20 cellular contexts compared by ENCODE assay signal in genomic region chr5:127231118-127231517, GRCh38. TPM values are rescaled to one million over a fixed set of nuclear protein-coding genes. Genes with fewer than 3 reads are reported as not detected.
A peak's percentile ranks its signal among the peaks of the same experiment; 100 is the strongest.
DNase-seq lines count a peak whose midpoint lies in the region; ATAC-seq, FAIRE-seq and TF ChIP-seq lines count a peak whose summit lies in the region.
"Had no signal": no experiment of that assay in that cellular context is flagged by ENCODE, and none has a peak within 500 bp of the region (broad histone marks: within the 10 kb centered on the region; RNA-seq: fewer than 3 reads in every experiment).

No MANE protein-coding gene starts in this region.

- TF ChIP-seq EP300 in tibial nerve (IDR thresholded peaks at IDR 0.05), result no peak

- H3K4me3 ChIP-seq in CD4-positive, alpha-beta memory T cell (ENCODE audit: low read length in 2 of 2), result no peak overlapping the region
- H3K4me3 ChIP-seq in bronchial epithelial cell (ENCODE audit: low read depth, low read length) (no peak overlapping the region), tibial nerve (no peak overlapping the region)
- H3K4me3 ChIP-seq: A549, K562, PC-9 had no signal

- no peaks in the 10 kb centered on the region for H3K36me3 ChIP-seq in CD4-positive, alpha-beta memory T cell (ENCODE audit: insufficient read depth, low read length)
- no peaks in the 10 kb centered on the region for H3K36me3 ChIP-seq in bronchial epithelial cell (ENCODE audit: control insufficient read depth, insufficient read depth, low read length)
- no peaks in the 10 kb centered on the region for H3K36me3 ChIP-seq in tibial nerve

- no peak for TF ChIP-seq POLR2A in tibial nerve (IDR thresholded peaks at IDR 0.05)

- no peaks in the 10 kb centered on the region for H3K27me3 ChIP-seq in CD4-positive, alpha-beta memory T cell (ENCODE audit: insufficient read depth, low read length)
- H3K27me3 ChIP-seq in bronchial epithelial cell (ENCODE audit: control insufficient read depth, insufficient read depth, low read length) (no peaks in the 10 kb centered on the region), tibial nerve (no peaks in the 10 kb centered on the region)

- POLR2A ChIA-PET in activated CD4-positive, alpha-beta T cell treated with anti-CD3 and anti-CD28 coated beads, Interleukin-2, amount 10 ng/mL, durations not matched to agents 7 days and 5 days (lab: Charles Lee), result no interaction called here
- POLR2A ChIA-PET in CD4-positive, alpha-beta memory T cell (lab: Charles Lee; ENCODE audit: partially characterized antibody), result no interaction called here
- POLR2A ChIA-PET in naive thymus-derived CD8-positive, alpha-beta T cell (lab: Charles Lee), result no interaction called here

- CTCF ChIA-PET in activated CD4-positive, alpha-beta T cell treated with anti-CD3 and anti-CD28 coated beads, Interleukin-2, amount 10 ng/mL, durations not matched to agents 7 days and 5 days (lab: Charles Lee), result no interaction called here
- CTCF ChIA-PET in CD4-positive, alpha-beta memory T cell (lab: Charles Lee; ENCODE audit: partially characterized antibody), result no interaction called here

- H3K9me3 ChIP-seq in CD4-positive, alpha-beta memory T cell (ENCODE audit: control insufficient read depth in 1 of 2, low read length in 2 of 2), result no peaks in the 10 kb centered on the region
- H3K9me3 ChIP-seq in tibial nerve, result no peaks in the 10 kb centered on the region
- H3K9me3 ChIP-seq: A549 had no signal

- peaks cover 16% of the 10 kb centered on the region for H3K4me1 ChIP-seq in CD4-positive, alpha-beta memory T cell (ENCODE audit: insufficient read depth, low read length)
- H3K4me1 ChIP-seq in tibial nerve, result peaks cover 0 to 8% (median 1%) of the 10 kb centered on the region in 4 donors
- H3K4me1 ChIP-seq: A549 had no signal

- ATAC-seq in naive thymus-derived CD8-positive, alpha-beta T cell, result no peak
- ATAC-seq in HG03097 (IDR thresholded peaks at IDR 0.05; ENCODE audit: low FRiP score, unreplicated experiment), result no peak
- ATAC-seq: A549, K562 had no signal

- H3K9me3 Mint-ChIP-seq in activated CD4-positive, alpha-beta T cell treated with anti-CD3 and anti-CD28 coated beads, Interleukin-2, amount 10 ng/mL, durations not matched to agents 24 days and 14 days, result peaks cover 3% of the 10 kb centered on the region
- no peaks in the 10 kb centered on the region for H3K9me3 Mint-ChIP-seq in activated CD4-positive, alpha-beta T cell treated with anti-CD3 and anti-CD28 coated beads, Interleukin-2, amount 10 ng/mL, durations not matched to agents 7 days and 5 days
- H3K9me3 Mint-ChIP-seq in CD4-positive, alpha-beta memory T cell, result peaks cover 0 to 3% (median under 1%) of the 10 kb centered on the region in 8 donors
- H3K9me3 Mint-ChIP-seq in naive thymus-derived CD8-positive, alpha-beta T cell, result peaks cover 0 to 28% (median 10%) of the 10 kb centered on the region in 9 donors
- H3K9me3 Mint-ChIP-seq: CD14-positive monocyte had no signal

- no peak overlapping the region for H3K27ac Mint-ChIP-seq in activated CD4-positive, alpha-beta T cell treated with anti-CD3 and anti-CD28 coated beads, Interleukin-2, amount 10 ng/mL, durations not matched to agents 24 days and 14 days
- no peak overlapping the region for H3K27ac Mint-ChIP-seq in activated CD4-positive, alpha-beta T cell treated with anti-CD3 and anti-CD28 coated beads, Interleukin-2, amount 10 ng/mL, durations not matched to agents 7 days and 5 days
- peak overlapping the region in 4 of 7 donors; percentile 0 to 55 (median 12) for H3K27ac Mint-ChIP-seq in CD4-positive, alpha-beta memory T cell
- H3K27ac Mint-ChIP-seq in naive thymus-derived CD8-positive, alpha-beta T cell, result peak overlapping the region in 8 of 10 donors; percentile 13 to 96 (median 69)
- H3K27ac Mint-ChIP-seq: CD14-positive monocyte had no signal

- peaks cover 9% of the 10 kb centered on the region for H3K27me3 Mint-ChIP-seq in activated CD4-positive, alpha-beta T cell treated with anti-CD3 and anti-CD28 coated beads, Interleukin-2, amount 10 ng/mL, durations not matched to agents 24 days and 14 days
- peaks cover 2% of the 10 kb centered on the region for H3K27me3 Mint-ChIP-seq in activated CD4-positive, alpha-beta T cell treated with anti-CD3 and anti-CD28 coated beads, Interleukin-2, amount 10 ng/mL, durations not matched to agents 7 days and 5 days
- H3K27me3 Mint-ChIP-seq in CD4-positive, alpha-beta memory T cell, result no peaks in the 10 kb centered on the region
- no peaks in the 10 kb centered on the region for H3K27me3 Mint-ChIP-seq in naive thymus-derived CD8-positive, alpha-beta T cell

- DNase-seq in activated CD4-positive, alpha-beta T cell treated with anti-CD3 and anti-CD28 coated beads, Interleukin-2, amount 10 ng/mL, durations not matched to agents 24 days and 14 days, result peak; percentile 44
- DNase-seq in activated CD4-positive, alpha-beta T cell treated with anti-CD3 and anti-CD28 coated beads, Interleukin-2, amount 10 ng/mL, durations not matched to agents 7 days and 5 days, result no peak
- DNase-seq in CD4-positive, alpha-beta memory T cell, result no peak
- no peak for DNase-seq in bronchial epithelial cell (ENCODE audit: low read depth)
- no peak for DNase-seq in naive thymus-derived CD8-positive, alpha-beta T cell
- DNase-seq in NCI-H526 treated with DMSO at 0.1 percent for 48 hours (lab: John Stamatoyannopoulos, UW), result no peak
- no peak for DNase-seq in tibial nerve (ENCODE audit: low spot score in 2 of 2)
- DNase-seq: DND-41, GDM1, NCI-H1092, NCI-H345, NCI-H69, PC-9 had no signal

- H3K27ac ChIP-seq in CD4-positive, alpha-beta memory T cell (ENCODE audit: low read depth, low read length), result no peak overlapping the region
- H3K27ac ChIP-seq in tibial nerve, result no peak overlapping the region
- H3K27ac ChIP-seq: A549, HL-60, PC-9 had no signal

- H3K36me3 Mint-ChIP-seq in activated CD4-positive, alpha-beta T cell treated with anti-CD3 and anti-CD28 coated beads, Interleukin-2, amount 10 ng/mL, durations not matched to agents 24 days and 14 days (ENCODE audit: low read depth), result no peaks in the 10 kb centered on the region
- no peaks in the 10 kb centered on the region for H3K36me3 Mint-ChIP-seq in activated CD4-positive, alpha-beta T cell treated with anti-CD3 and anti-CD28 coated beads, Interleukin-2, amount 10 ng/mL, durations not matched to agents 7 days and 5 days (ENCODE audit: low read depth)
- H3K36me3 Mint-ChIP-seq in CD4-positive, alpha-beta memory T cell, result peaks cover 7 to 12% of the 10 kb centered on the region in 2 donors
- peaks cover 4 to 22% (median 15%) of the 10 kb centered on the region in 3 donors for H3K36me3 Mint-ChIP-seq in naive thymus-derived CD8-positive, alpha-beta T cell
- H3K36me3 Mint-ChIP-seq: CD14-positive monocyte had no signal

- peak overlapping the region; percentile 24 for H3K4me3 Mint-ChIP-seq in activated CD4-positive, alpha-beta T cell treated with anti-CD3 and anti-CD28 coated beads, Interleukin-2, amount 10 ng/mL, durations not matched to agents 24 days and 14 days
- no peak overlapping the region for H3K4me3 Mint-ChIP-seq in activated CD4-positive, alpha-beta T cell treated with anti-CD3 and anti-CD28 coated beads, Interleukin-2, amount 10 ng/mL, durations not matched to agents 7 days and 5 days
- peak overlapping the region; percentile 4 to 88 (median 61) for H3K4me3 Mint-ChIP-seq in CD4-positive, alpha-beta memory T cell
- H3K4me3 Mint-ChIP-seq in naive thymus-derived CD8-positive, alpha-beta T cell, result peak overlapping the region in 9 of 10 donors; percentile 19 to 60 (median 39)
- H3K4me3 Mint-ChIP-seq: CD14-positive monocyte had no signal

- intact Hi-C loops in activated CD4-positive, alpha-beta T cell treated with anti-CD3 and anti-CD28 coated beads, Interleukin-2, amount 10 ng/mL, durations not matched to agents 24 days and 14 days (cut with micrococcal nuclease), result no loop called here
- intact Hi-C loops in CD4-positive, alpha-beta memory T cell (cut with micrococcal nuclease), result no loop called here

- no peak for TF ChIP-seq CTCF in bronchial epithelial cell (IDR thresholded peaks at IDR 0.05; ENCODE audit: insufficient read depth, low read length, severe bottlenecking)
- TF ChIP-seq CTCF in tibial nerve (IDR thresholded peaks at IDR 0.05), result no peak

- FAIRE-seq in bronchial epithelial cell (lab: Jason Lieb, UNC), result peak; percentile 36
- FAIRE-seq: A549, D721Med, GM19239, K562 had no signal

- WGBS in tibial nerve, 2 donors, result 97% methylated on average over 3 of the region's 3 CpGs

- peaks cover 11% of the 10 kb centered on the region for H3K4me1 Mint-ChIP-seq in activated CD4-positive, alpha-beta T cell treated with anti-CD3 and anti-CD28 coated beads, Interleukin-2, amount 10 ng/mL, durations not matched to agents 24 days and 14 days
- peaks cover 20% of the 10 kb centered on the region for H3K4me1 Mint-ChIP-seq in activated CD4-positive, alpha-beta T cell treated with anti-CD3 and anti-CD28 coated beads, Interleukin-2, amount 10 ng/mL, durations not matched to agents 7 days and 5 days
- H3K4me1 Mint-ChIP-seq in CD4-positive, alpha-beta memory T cell, result peaks cover 15 to 24% (median 18%) of the 10 kb centered on the region in 4 donors
- H3K4me1 Mint-ChIP-seq in naive thymus-derived CD8-positive, alpha-beta T cell, result peaks cover 11 to 22% (median 19%) of the 10 kb centered on the region in 4 donors

RNA-seq across cellular contexts. Expression of gene MEGF10, which starts 59.5 kb away (rescaled TPM):
- total RNA-seq in activated CD4-positive, alpha-beta T cell treated with anti-CD3 and anti-CD28 coated beads, Interleukin-2, amount 10 ng/mL, durations not matched to agents 24 days and 14 days, result not detected in 2 replicates
- not detected for total RNA-seq in activated CD4-positive, alpha-beta T cell treated with anti-CD3 and anti-CD28 coated beads, Interleukin-2, amount 10 ng/mL, durations not matched to agents 7 days and 5 days
- total RNA-seq in CD4-positive, alpha-beta memory T cell, result not detected
- polyA plus RNA-seq in CD4-positive, alpha-beta memory T cell, result not detected
- total RNA-seq in bronchial epithelial cell, result 0.26 TPM in 1 of 2 replicates, not detected in the other
- total RNA-seq in naive thymus-derived CD8-positive, alpha-beta T cell, result under 1 TPM in 1 of 2 experiments, not detected in 1; 0.22 TPM
- polyA plus RNA-seq in naive thymus-derived CD8-positive, alpha-beta T cell, result not detected
- 1 to 10 TPM in 2 of 4 donors, under 1 TPM in 2; 0.30 to 3.3 (median 1.3) TPM for total RNA-seq in tibial nerve
- total RNA-seq: PC-9 had no signal
- polyA plus RNA-seq: CD14-positive monocyte, K562 had no signal

Comparison
In these comparisons a context has a peak if more than half of its experiments do, and no peak if none do; other contexts are left out.
1. H3K27ac Mint-ChIP-seq: peak in CD4-positive, alpha-beta memory T cell (4 of 7) and naive thymus-derived CD8-positive, alpha-beta T cell (8 of 10); none in activated CD4-positive, alpha-beta T cell treated with anti-CD3 and anti-CD28 coated beads, Interleukin-2, amount 10 ng/mL, durations not matched to agents 24 days and 14 days (single experiment) and activated CD4-positive, alpha-beta T cell treated with anti-CD3 and anti-CD28 coated beads, Interleukin-2, amount 10 ng/mL, durations not matched to agents 7 days and 5 days (single experiment).